In genomic region chr12:133202493-133203343, GRCh38 we compare ENCODE assay signal across 1 cellular context.
TF ChIP-seq lines count a peak whose summit lies in the region.

No MANE protein-coding gene starts in this region.

TF ChIP-seq in GM12878, 131 proteins besides CTCF, POLR2A, EP300 and RAD21:
- TF ChIP-seq CBX5 (IDR thresholded peaks at IDR 0.05; ENCODE audit: low read depth) (peak; percentile 88), ZBTB33 (IDR thresholded peaks at IDR 0.05) (no peak), KLF5 (IDR thresholded peaks at IDR 0.05; ENCODE audit: partially characterized antibody) (peak; percentile 92)
